In the genomic region with DNA sequence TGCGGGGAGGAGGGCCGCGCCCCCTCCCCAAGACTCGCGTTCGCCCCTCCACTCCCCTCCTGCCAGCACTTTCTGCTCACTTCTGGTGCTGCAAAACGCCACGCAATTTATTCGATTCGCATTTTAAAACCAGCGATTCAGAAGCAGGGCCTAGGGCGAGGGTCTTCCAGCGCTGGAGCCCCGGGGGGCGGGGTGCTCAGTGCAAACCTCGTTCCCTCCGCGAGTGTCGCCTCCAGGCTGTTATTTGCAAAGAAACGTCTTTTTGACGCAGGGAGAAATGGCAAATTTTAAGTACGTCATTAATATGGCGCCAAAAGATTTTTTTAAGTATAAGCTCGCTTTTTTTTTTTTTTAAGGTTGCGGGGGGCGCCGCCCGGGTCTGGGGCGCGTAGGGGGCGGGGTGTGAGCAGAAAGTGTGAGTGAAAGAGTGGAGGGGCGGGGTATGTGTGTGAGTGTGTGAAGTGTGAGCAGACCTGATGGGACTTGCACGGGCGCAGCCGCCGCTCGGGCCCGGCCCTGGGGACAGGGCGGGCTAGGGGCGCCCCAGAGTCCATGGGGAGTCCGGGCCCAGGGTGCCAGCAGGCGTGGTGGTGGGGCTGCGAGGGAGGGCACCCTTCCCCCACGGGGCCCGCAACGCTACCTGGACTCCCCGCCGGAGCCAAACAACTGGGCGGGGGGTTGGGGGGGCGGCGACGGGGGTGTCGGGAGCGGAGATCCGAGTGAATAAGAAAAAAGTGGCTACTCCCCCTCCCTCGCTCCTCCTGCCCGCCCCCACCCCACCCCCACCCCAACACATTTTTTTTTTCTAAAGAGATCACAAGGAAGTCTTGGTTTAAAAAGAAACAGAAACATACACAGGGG, we compare ENCODE assay signal across 8 cellular contexts. TPM values are rescaled to one million over a fixed set of nuclear protein-coding genes. Genes with fewer than 3 reads are reported as not detected.
DNase-seq lines count a peak whose midpoint lies in the region; ATAC-seq and TF ChIP-seq lines count a peak whose summit lies in the region.

JADE2 (plus strand) TSS at position 845 of the 861 bp plus-strand sequence. CDS start 10,188 bp downstream, outside the sequence.

- POLR2A ChIA-PET in IMR-90 (lab: Charles Lee; ENCODE audit: unreplicated experiment) = interaction anchor here (0.6 to 1.0 kb wide), 6 partner anchors 8 to 153 kb away, joined by 3 to 9 read pairs (median 4); partner anchors contain the start of gene UBE2B

- H3K9me3 Mint-ChIP-seq in CD14-positive monocyte = no peaks in the 10 kb centered on the region

- TF ChIP-seq RAD21 in IMR-90 (IDR thresholded peaks at IDR 0.05; ENCODE audit: low read length) = peak; percentile 28; the same call in 1 of the 2 replicates

- BruUV-seq in IMR-90 (replicated peaks; lab: Mats Ljungman, UMichigan) = no TSS peak

- H3K56ac ChIP-seq in IMR-90 (ENCODE audit: extremely low read depth, insufficient read depth, low read length) = peak within 1 kb of the TSS; percentile 75

- H3K79me2 ChIP-seq in parathyroid adenoma = peaks cover 25% of the 10 kb centered on the region

- dilution Hi-C loops in IMR-90 (cut with HindIII; ENCODE audit: low sequenced_read_pairs, unreplicated experiment) = no loop called here

- no peak for DNase-seq in CD14-positive monocyte (ENCODE audit: low spot score)
- DNase-seq in IMR-90 = peak; percentile 68
- DNase-seq in T follicular helper cell (ENCODE audit: low read depth) = peak; percentile 78
- DNase-seq in activated naive CD8-positive, alpha-beta T cell treated with anti-CD3 and anti-CD28 coated beads, Interleukin-2, amount 50 U/mL, for 16 hours (ENCODE audit: low read depth, low spot score) = peak; percentile 51
- peak; percentile 84 for DNase-seq in Right ventricle myocardium superior
- DNase-seq in tibial artery = peak; percentile 78 to 90

- H3K36me3 Mint-ChIP-seq in CD14-positive monocyte = no peaks in the 10 kb centered on the region

- peak within 1 kb of the TSS; percentile 88 for H2BK120ac ChIP-seq in IMR-90 (ENCODE audit: low read depth, low read length)

- H3K23ac ChIP-seq in IMR-90 (ENCODE audit: low read depth, low read length) = peak within 1 kb of the TSS; percentile 78

- peak; percentile 32; the same call in 1 of the 2 replicates for TF ChIP-seq POLR2A in IMR-90 (IDR thresholded peaks at IDR 0.05; ENCODE audit: low read depth, low read length)

- no peak within 1 kb of the TSS for H2BK20ac ChIP-seq in IMR-90 (ENCODE audit: low read depth, low read length)

- H4K8ac ChIP-seq in IMR-90 (ENCODE audit: low read depth in 2 of 2, low read length in 2 of 2) = peak within 1 kb of the TSS; percentile 85 to 98

- H3K14ac ChIP-seq in IMR-90 (replicated peaks; ENCODE audit: low read depth, low read length) = peak within 1 kb of the TSS; percentile 81

- H3K27ac Mint-ChIP-seq in CD14-positive monocyte = peak within 1 kb of the TSS; percentile 89 to 96 (median 94)

- H3K4me2 ChIP-seq in IMR-90 (ENCODE audit: low read depth, low read length) = peak within 1 kb of the TSS; percentile 96
- peak within 1 kb of the TSS; percentile 100 for H3K4me2 ChIP-seq in parathyroid adenoma (ENCODE audit: low read length)

- intact Hi-C loops in CD14-positive monocyte (cut with micrococcal nuclease) (loop anchor here (5.0 to 10.0 kb wide), 6 partner anchors 52 to 300 kb away; partner anchors contain the start of genes UBE2B (in 2 of the 2), CDKN2AIPNL (in 1 of the 2) and PPP2CA (in 1 of the 2)), IMR-90 (cut with micrococcal nuclease) (no loop called here), Right ventricle myocardium superior (cut with DNase I) (loop anchor here (5.0 kb wide), 4 partner anchors 52 to 153 kb away; partner anchors contain the start of genes CDKN2AIPNL and UBE2B), tibial artery (cut with DNase I; ENCODE audit: low total_unique reads) (loop anchor here (2.0 to 10.0 kb wide), 4 partner anchors 52 to 300 kb away; partner anchors contain the start of genes CDKN2AIPNL and PPP2CA)

- H2AK9ac ChIP-seq in IMR-90 (replicated peaks; ENCODE audit: low read depth, low read length, poor library complexity) = peak within 1 kb of the TSS; percentile 97

- H3K4me3 ChIP-seq in IMR-90 (ENCODE audit: insufficient read depth, low read depth, low read length) (peak within 1 kb of the TSS; percentile 62), parathyroid adenoma (ENCODE audit: low read depth, low read length) (peak within 1 kb of the TSS; percentile 100), tibial artery (peak within 1 kb of the TSS; percentile 75 to 95)

- H3K36me3 ChIP-seq in IMR-90 (ENCODE audit: control insufficient read depth, insufficient read depth, low read length) (no peaks in the 10 kb centered on the region), parathyroid adenoma (ENCODE audit: control insufficient read depth, insufficient read depth, low read length) (no peaks in the 10 kb centered on the region), tibial artery (no peaks in the 10 kb centered on the region)

- peaks cover 18% of the 10 kb centered on the region for H3K4me1 Mint-ChIP-seq in CD14-positive monocyte

- peaks cover 7% of the 10 kb centered on the region for H3K27me3 ChIP-seq in IMR-90 (ENCODE audit: control insufficient read depth, insufficient read depth, low read length)
- no peaks in the 10 kb centered on the region for H3K27me3 ChIP-seq in parathyroid adenoma (ENCODE audit: control insufficient read depth, insufficient read depth, low read length)
- no peaks in the 10 kb centered on the region for H3K27me3 ChIP-seq in tibial artery

- H3K27ac ChIP-seq in IMR-90 (ENCODE audit: insufficient read depth, low read length) (peak within 1 kb of the TSS; percentile 94), parathyroid adenoma (peak within 1 kb of the TSS; percentile 100), tibial artery (peak within 1 kb of the TSS; percentile 97 to 99)

- ATAC-seq in GM19372 (IDR thresholded peaks at IDR 0.05; ENCODE audit: low read depth, unreplicated experiment) (peak; percentile 35), IMR-90 (ENCODE audit: low read depth) (peak; percentile 10), Right ventricle myocardium superior (ENCODE audit: poor library complexity) (peak; percentile 54)

- H2BK5ac ChIP-seq in IMR-90 (ENCODE audit: low read depth, low read length, poor library complexity, severe bottlenecking) = peak within 1 kb of the TSS; percentile 92

- 2% methylated on average over 10 of the region's 57 CpGs; no CpG with 5 or more reads in 1 of the 2 experiments for WGBS in IMR-90 (ENCODE audit: extremely low coverage in 2 of 2, insufficient read length in 1 of 2), 2 experiments

- H3K4me3 Mint-ChIP-seq in CD14-positive monocyte = peak within 1 kb of the TSS; percentile 97 to 99

- CTCF ChIA-PET in IMR-90 (lab: Yijun Ruan, JAX) = no interaction called here

- H4K5ac ChIP-seq in IMR-90 (ENCODE audit: low read depth, low read length) = peak within 1 kb of the TSS; percentile 99

- H3K9ac ChIP-seq in IMR-90 (ENCODE audit: low read depth, low read length) (peak within 1 kb of the TSS; percentile 95), parathyroid adenoma (peak within 1 kb of the TSS; percentile 100)

- H3K9me1 ChIP-seq in IMR-90 (ENCODE audit: insufficient read depth, low read length) = peaks cover 15% of the 10 kb centered on the region

- H2AFZ ChIP-seq in IMR-90 (replicated peaks; ENCODE audit: low read length, poor library complexity) = peak within 1 kb of the TSS; percentile 93
- H2AFZ ChIP-seq in parathyroid adenoma = peak within 1 kb of the TSS; percentile 77

- peaks cover 1 to 9% (median 7%) of the 10 kb centered on the region in 3 donors for H3K27me3 Mint-ChIP-seq in CD14-positive monocyte (ENCODE audit: low read depth in 3 of 3)

- H3K9me3 ChIP-seq in IMR-90 (ENCODE audit: control insufficient read depth, insufficient read depth, low read length) = no peaks in the 10 kb centered on the region
- no peaks in the 10 kb centered on the region for H3K9me3 ChIP-seq in parathyroid adenoma (ENCODE audit: control insufficient read depth, low read length)
- no peaks in the 10 kb centered on the region for H3K9me3 ChIP-seq in tibial artery

- H3K4ac ChIP-seq in IMR-90 (ENCODE audit: low read depth, low read length) = peak within 1 kb of the TSS; percentile 84

- peaks cover 21 to 28% of the 10 kb centered on the region in 2 experiments; a peak in 3 of 4 replicates for H3K79me1 ChIP-seq in IMR-90 (ENCODE audit: low read depth in 1 of 2, low read length in 2 of 2)

- no peak within 1 kb of the TSS; the same call in 2 of the 3 replicates for H2BK15ac ChIP-seq in IMR-90 (ENCODE audit: low read depth, low read length)

- H3K4me1 ChIP-seq in IMR-90 (ENCODE audit: control insufficient read depth, insufficient read depth, low read length) (peaks cover 22% of the 10 kb centered on the region), parathyroid adenoma (peaks cover 20% of the 10 kb centered on the region), tibial artery (peaks cover 0 to 33% (median 30%) of the 10 kb centered on the region in 4 donors)

- peaks cover 17% of the 10 kb centered on the region; the same call in 1 of the 2 replicates for H4K20me1 ChIP-seq in IMR-90 (ENCODE audit: insufficient read depth, low read length)

- peak within 1 kb of the TSS; percentile 95 for H3K18ac ChIP-seq in IMR-90 (ENCODE audit: low read depth, low read length)

- in situ Hi-C loops in IMR-90 (cut with MboI; ENCODE audit: low sequenced_read_pairs) = loop anchor here (10.0 kb wide), 1 partner anchor 110 kb away; the partner anchor contains the start of gene CDKN2AIPNL

- peak within 1 kb of the TSS; percentile 91 for H2AK5ac ChIP-seq in IMR-90 (ENCODE audit: low read depth, low read length)

- H4K91ac ChIP-seq in IMR-90 (ENCODE audit: insufficient read depth, low read depth, low read length) = peak within 1 kb of the TSS; percentile 87

- no peak for TF ChIP-seq CTCF in CD14-positive monocyte (IDR thresholded peaks at IDR 0.05)
- no peak for TF ChIP-seq CTCF in IMR-90 (conservative IDR thresholded peaks at IDR 0.05; ENCODE audit: low read depth, low read length)
- peak; percentile 17 for TF ChIP-seq CTCF in parathyroid adenoma (IDR thresholded peaks at IDR 0.05)
- TF ChIP-seq CTCF in tibial artery (IDR thresholded peaks at IDR 0.05) = no peak

TF ChIP-seq in IMR-90, 13 proteins besides CTCF, POLR2A, EP300 and RAD21:
- TF ChIP-seq SMC3 (IDR thresholded peaks at IDR 0.05; ENCODE audit: low read depth, low read length) (peak; percentile 12; the same call in 1 of the 2 replicates), FOS (IDR thresholded peaks at IDR 0.05; ENCODE audit: low read depth, low read length) (no peak)

RNA-seq across cellular contexts. Expression of gene JADE2, which starts in this region (rescaled TPM):
- polyA plus RNA-seq in CD14-positive monocyte (1 to 10 TPM; 2.1 to 3.1 TPM), IMR-90 (2012; rRNA removed) (13.3 and 16.7 TPM in 2 replicates)
- total RNA-seq in IMR-90 (2012; rRNA removed) (13.9 and 14.9 TPM in 2 replicates), Right ventricle myocardium superior (25.9 TPM)
- 10.0 and 16.8 TPM in 2 replicates for polyA plus RNA-seq in IMR-90 (2012; cell fraction: cytosol; rRNA removed)
- polyA plus RNA-seq in IMR-90 (2012; cell fraction: nucleus; rRNA removed; ENCODE audit: low replicate concordance) = 19.0 and 26.8 TPM in 2 replicates
